ENCODE assay signal across 18 cellular contexts in the genomic region with DNA sequence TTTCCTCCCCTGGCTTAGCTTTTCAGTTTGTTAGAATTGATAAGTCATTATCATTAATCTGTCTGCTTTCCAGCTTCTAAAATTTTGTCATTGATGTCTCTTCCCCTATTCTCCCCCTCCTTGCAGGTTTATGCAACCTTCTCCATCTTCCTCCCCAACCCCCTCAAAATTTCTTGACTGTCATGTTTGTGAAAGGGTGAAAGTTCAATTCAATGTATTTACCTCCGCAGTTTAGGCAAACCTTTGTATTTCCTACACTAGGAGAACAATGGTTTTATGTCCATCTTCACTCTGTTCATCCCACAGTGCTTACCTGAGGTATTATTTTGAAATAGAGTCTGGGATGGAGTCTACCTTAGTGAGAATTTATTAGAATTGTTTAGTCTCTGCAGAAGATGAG.
DNase-seq lines count a peak whose midpoint lies in the region; ATAC-seq and TF ChIP-seq lines count a peak whose summit lies in the region.
"Had no signal": no experiment of that assay in that cellular context is flagged by ENCODE, and none has a peak within 500 bp of the region (broad histone marks: within the 10 kb centered on the region; RNA-seq: fewer than 3 reads in every experiment).

No MANE protein-coding gene starts in this region.

- TF ChIP-seq CTCF in MM.1S (IDR thresholded peaks at IDR 0.05; ENCODE audit: low read length) (no peak), nephron progenitor cell (IDR thresholded peaks at IDR 0.05) (no peak)

- peak overlapping the region; percentile 17 for H3K4me3 Mint-ChIP-seq in nephron progenitor cell
- H3K4me3 Mint-ChIP-seq: CD4-positive, alpha-beta T cell; HFFc6; IgD-negative memory B cell had no signal

- H3K9me2 ChIP-seq in MM.1S (replicated peaks; ENCODE audit: insufficient read depth, low read length) = no peaks in the 10 kb centered on the region

- H3K9me3 Mint-ChIP-seq in nephron progenitor cell = peaks cover 4% of the 10 kb centered on the region
- H3K9me3 Mint-ChIP-seq: CD4-positive, alpha-beta T cell; HFFc6; IgD-negative memory B cell had no signal

- H3K27me3 Mint-ChIP-seq in nephron progenitor cell (ENCODE audit: low read depth, poor library complexity) = peaks cover 7% of the 10 kb centered on the region
- H3K27me3 Mint-ChIP-seq: CD4-positive, alpha-beta T cell had no signal

- DNase-seq in MM.1S = no peak
- no peak for DNase-seq in left colon
- DNase-seq in nephron progenitor cell = no peak
- DNase-seq in iPS-NIHi7 (ENCODE audit: extremely low spot score) = no peak
- no peak for DNase-seq in NCI-H510A (lab: John Stamatoyannopoulos, UW)
- no peak for DNase-seq in NCI-H2029 treated with DMSO at 0.1 percent for 48 hours (lab: John Stamatoyannopoulos, UW)
- DNase-seq: AML-193; Caco-2; CD4-positive, alpha-beta T cell; DMS153; DMS79; GDM1; GM23248; H7; HFFc6 had no signal

- 0 out of 2 replicates have a peak overlapping the region, but pooled peaks have one; percentile 19 for H2AFZ ChIP-seq in MM.1S (ENCODE audit: low read length)
- H2AFZ ChIP-seq: GM23248 had no signal

- no peak overlapping the region for H3K4me3 ChIP-seq in MM.1S (ENCODE audit: low read length)
- H3K4me3 ChIP-seq: GM23248 had no signal

- no peaks in the 10 kb centered on the region for H3F3A ChIP-seq in MM.1S (ENCODE audit: insufficient read depth, low read length)

- H3K9me3 ChIP-seq in MM.1S (replicated peaks; ENCODE audit: insufficient read depth, low read length) = no peaks in the 10 kb centered on the region
- H3K9me3 ChIP-seq: Caco-2 had no signal

- H3K9ac ChIP-seq in MM.1S (ENCODE audit: low read length) = no peak overlapping the region
- H3K9ac ChIP-seq: GM23248 had no signal

- no peaks in the 10 kb centered on the region for H3K36me3 Mint-ChIP-seq in nephron progenitor cell (ENCODE audit: low read depth)
- H3K36me3 Mint-ChIP-seq: IgD-negative memory B cell had no signal

- H3K4me2 ChIP-seq in MM.1S (ENCODE audit: low read depth, low read length) = no peak overlapping the region

- no peaks in the 10 kb centered on the region for H3K4me1 ChIP-seq in MM.1S (ENCODE audit: low read length)
- H3K4me1 ChIP-seq: Caco-2 had no signal

- no peak overlapping the region for H3K27ac Mint-ChIP-seq in nephron progenitor cell
- H3K27ac Mint-ChIP-seq: CD4-positive, alpha-beta T cell; HFFc6; IgD-negative memory B cell had no signal

- intact Hi-C loops in left colon (cut with DNase I, micrococcal nuclease) = loop anchor here in 1 of 2 donors (5.0 kb wide), 1 partner anchor 473 kb away; no protein-coding TSS in a partner anchor

- no peaks in the 10 kb centered on the region for H3K36me3 ChIP-seq in MM.1S (replicated peaks; ENCODE audit: insufficient read depth, low read length)

- H3K27ac ChIP-seq in MM.1S (ENCODE audit: low read length) = no peak overlapping the region
- H3K27ac ChIP-seq: C4-2B, GM23248 had no signal

- peak; percentile 31 for ATAC-seq in left colon
- ATAC-seq: HCT116 had no signal

- no peaks in the 10 kb centered on the region for H3K79me2 ChIP-seq in MM.1S (ENCODE audit: low read length)

- no peaks in the 10 kb centered on the region for H3K27me3 ChIP-seq in MM.1S (replicated peaks; ENCODE audit: insufficient read depth, low read length)

- peaks cover 21% of the 10 kb centered on the region for H3K4me1 Mint-ChIP-seq in nephron progenitor cell
- H3K4me1 Mint-ChIP-seq: IgD-negative memory B cell had no signal

- no peaks in the 10 kb centered on the region for H4K20me1 ChIP-seq in MM.1S (ENCODE audit: insufficient read depth, low read length)
